15 cellular contexts compared by ENCODE assay signal in the genomic region with DNA sequence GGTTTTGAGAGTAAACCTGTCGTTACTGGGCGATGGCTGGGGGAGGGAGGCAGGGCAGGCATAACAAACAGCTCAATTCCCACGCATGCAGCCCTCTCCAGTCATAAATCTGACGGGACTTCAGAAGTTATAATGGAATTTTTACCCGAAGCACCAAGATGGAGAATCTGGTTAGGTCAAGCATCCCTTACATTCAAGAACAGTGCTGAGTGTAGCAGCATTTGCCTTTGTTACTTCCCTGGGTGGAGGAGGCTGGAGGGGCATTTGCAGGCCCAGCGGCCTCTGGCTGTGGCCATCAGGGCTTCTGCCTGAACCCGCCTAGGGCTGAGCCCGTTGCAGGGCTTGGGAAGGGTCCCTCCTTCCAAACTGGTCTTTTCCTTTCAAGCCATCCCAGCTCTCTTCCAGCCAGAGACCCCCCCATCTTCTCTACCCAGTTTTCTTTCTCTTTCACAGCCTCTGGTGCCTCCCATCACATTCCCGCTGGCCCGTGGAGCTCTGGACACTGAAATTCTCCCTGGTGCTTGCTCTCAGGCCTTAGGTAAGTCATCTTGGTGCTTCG.
DNase-seq lines count a peak whose midpoint lies in the region; ATAC-seq and TF ChIP-seq lines count a peak whose summit lies in the region.
"Had no signal": no experiment of that assay in that cellular context is flagged by ENCODE, and none has a peak within 500 bp of the region (broad histone marks: within the 10 kb centered on the region; RNA-seq: fewer than 3 reads in every experiment).

No MANE protein-coding gene starts in this region.

- no peaks in the 10 kb centered on the region for H3K36me3 ChIP-seq in neural progenitor cell
- H3K36me3 ChIP-seq: BE2C had no signal

- DNase-seq in left kidney (ENCODE audit: low read depth, low spot score), result peak; percentile 78
- no peak for DNase-seq in neural progenitor cell (ENCODE audit: low spot score)
- DNase-seq in type B pancreatic cell (ENCODE audit: extremely low spot score, unreplicated experiment), result no peak
- DNase-seq in stimulated activated naive CD8-positive, alpha-beta T cell treated with anti-CD3 and anti-CD28 coated beads, Interleukin-15, Interleukin-2, amounts not matched to agents 100 U/mL and 50 U/mL, for 24 hours, result no peak
- DNase-seq: BE2C; CD4-positive, alpha-beta memory T cell; DMS79; H7 had no signal

- no peak overlapping the region for H3K9ac ChIP-seq in neural progenitor cell

- H3F3A ChIP-seq in neural progenitor cell (ENCODE audit: low read depth), result peaks cover 10% of the 10 kb centered on the region

- H3K4me3 Mint-ChIP-seq in neural progenitor cell (no peak overlapping the region), type B pancreatic cell (peak overlapping the region; percentile 16)
- H3K4me3 Mint-ChIP-seq: CD4-positive, alpha-beta memory T cell; GM23338 had no signal

- H3K27ac Mint-ChIP-seq in neural progenitor cell, result peak overlapping the region; percentile 37
- H3K27ac Mint-ChIP-seq in type B pancreatic cell, result peak overlapping the region; percentile 68
- H3K27ac Mint-ChIP-seq: CD4-positive, alpha-beta memory T cell; GM23338 had no signal

- no peaks in the 10 kb centered on the region for H3K27me3 ChIP-seq in neural progenitor cell
- H3K27me3 ChIP-seq: BE2C had no signal

- no peak overlapping the region for H3K27ac ChIP-seq in neural progenitor cell
- H3K27ac ChIP-seq: A549, C4-2B, HL-60 had no signal

- no peaks in the 10 kb centered on the region for H3K9me3 Mint-ChIP-seq in neural progenitor cell
- H3K9me3 Mint-ChIP-seq in type B pancreatic cell, result peaks cover 5% of the 10 kb centered on the region
- H3K9me3 Mint-ChIP-seq: CD4-positive, alpha-beta memory T cell; GM23338 had no signal

- H3K36me3 Mint-ChIP-seq in neural progenitor cell (no peaks in the 10 kb centered on the region), type B pancreatic cell (no peaks in the 10 kb centered on the region)
- H3K36me3 Mint-ChIP-seq: CD4-positive, alpha-beta memory T cell had no signal

- no peaks in the 10 kb centered on the region for H4K20me1 ChIP-seq in neural progenitor cell (ENCODE audit: low read depth)

- ATAC-seq in GM21786 (IDR thresholded peaks at IDR 0.05; ENCODE audit: unreplicated experiment) (no peak), HG02970 (IDR thresholded peaks at IDR 0.05; ENCODE audit: low FRiP score, unreplicated experiment) (no peak)
- no peak for ATAC-seq in stimulated activated naive CD8-positive, alpha-beta T cell treated with anti-CD3 and anti-CD28 coated beads, Interleukin-15, Interleukin-2, amounts not matched to agents 100 U/mL and 50 U/mL, for 24 hours
- ATAC-seq: A549, GM12878, GM23338 had no signal

- peaks cover 43% of the 10 kb centered on the region for H3K4me1 ChIP-seq in neural progenitor cell
- H3K4me1 ChIP-seq: A549 had no signal

- no peaks in the 10 kb centered on the region for H3K79me2 ChIP-seq in neural progenitor cell (ENCODE audit: low read depth)

- H3K4me2 ChIP-seq in neural progenitor cell, result peak overlapping the region; percentile 3
- H3K4me2 ChIP-seq: A549, GM23338 had no signal

- peaks cover 26% of the 10 kb centered on the region for H3K4me1 Mint-ChIP-seq in neural progenitor cell
- H3K4me1 Mint-ChIP-seq in type B pancreatic cell (ENCODE audit: unreplicated experiment), result peaks cover 63% of the 10 kb centered on the region
- H3K4me1 Mint-ChIP-seq: CD4-positive, alpha-beta memory T cell had no signal

- H3K4me3 ChIP-seq in neural progenitor cell, result no peak overlapping the region
- H3K4me3 ChIP-seq: A549, GM12878, GM23338 had no signal

- no peaks in the 10 kb centered on the region for H3K9me3 ChIP-seq in neural progenitor cell (ENCODE audit: low read depth)
- H3K9me3 ChIP-seq: A549, BE2C had no signal

- TF ChIP-seq CTCF in neural progenitor cell (IDR thresholded peaks at IDR 0.05) (no peak), type B pancreatic cell (conservative IDR thresholded peaks at IDR 0.05) (no peak)

- peak overlapping the region; percentile 45 for H2AFZ ChIP-seq in neural progenitor cell (replicated peaks)
- H2AFZ ChIP-seq: GM23338 had no signal

- H3K27me3 Mint-ChIP-seq in neural progenitor cell (ENCODE audit: insufficient read depth, low read depth), result peaks cover 8% of the 10 kb centered on the region
- no peaks in the 10 kb centered on the region for H3K27me3 Mint-ChIP-seq in type B pancreatic cell
